Comparison of ENCODE assay signal across 14 cellular contexts in the genomic region with DNA sequence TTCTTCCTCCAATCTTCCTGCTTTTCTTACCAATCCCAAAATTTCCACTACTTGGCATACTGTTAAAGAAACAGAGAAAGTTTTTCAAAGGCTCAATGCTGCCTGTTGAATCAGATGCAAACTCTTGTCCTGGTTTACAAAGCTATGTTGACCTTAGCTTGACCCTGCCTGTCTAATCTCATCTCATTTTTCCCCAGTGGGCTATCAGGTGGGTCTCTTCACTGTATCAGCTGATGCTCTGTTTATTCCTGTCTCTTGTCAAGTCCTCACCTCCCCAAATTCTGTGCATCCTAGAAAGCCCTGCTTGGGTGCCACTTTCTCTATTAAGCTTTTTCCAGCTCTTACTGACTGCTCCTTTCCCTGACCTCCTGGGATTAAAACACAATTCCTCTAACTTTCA.
"Had no signal": no experiment of that assay in that cellular context is flagged by ENCODE, and none has a peak within 500 bp of the region (broad histone marks: within the 10 kb centered on the region; RNA-seq: fewer than 3 reads in every experiment).

No MANE protein-coding gene starts in this region.

- DNase-seq: activated CD4-positive, alpha-beta T cell treated with anti-CD3 and anti-CD28 coated beads for 36 hours; activated CD8-positive, alpha-beta memory T cell treated with anti-CD3 and anti-CD28 coated beads, Interleukin-2, amount 50 U/mL, for 48 hours; activated CD8-positive, alpha-beta T cell treated with anti-CD3 and anti-CD28 coated beads, Interleukin-2, amount 10 ng/mL, durations not matched to agents 7 days and 5 days; activated naive CD4-positive, alpha-beta T cell treated with Interleukin-2 at 50 U/mL for 16 hours; immature natural killer cell; left cardiac atrium; nephron progenitor cell; stimulated activated CD4-positive, alpha-beta T cell treated with anti-CD3 and anti-CD28 coated beads, Interleukin-15, amount 100 ng/mL, for 24 hours; stimulated activated CD4-positive, alpha-beta T cell treated with anti-CD3 and anti-CD28 coated beads, Interleukin-4, amount 100 ng/mL, for 24 hours; stimulated activated naive CD8-positive, alpha-beta T cell treated with anti-CD3 and anti-CD28 coated beads, Interleukin-15, amount 100 ng/mL, for 72 hours; SW 1271; T1000 had no signal

- H3K9me3 ChIP-seq: thoracic aorta had no signal

- H3K27ac Mint-ChIP-seq: activated CD4-positive, alpha-beta T cell treated with anti-CD3 and anti-CD28 coated beads for 36 hours; activated CD8-positive, alpha-beta T cell treated with anti-CD3 and anti-CD28 coated beads, Interleukin-2, amount 10 ng/mL, durations not matched to agents 7 days and 5 days; dendritic cell treated with granulocyte-macrophage colony-stimulating factor and Interleukin-4, amounts not matched to agents 40 ng/mL and 50 ng/mL, for 4 days; immature natural killer cell; nephron progenitor cell had no signal

- ATAC-seq: activated CD4-positive, alpha-beta T cell treated with anti-CD3 and anti-CD28 coated beads for 36 hours; activated CD8-positive, alpha-beta T cell treated with anti-CD3 and anti-CD28 coated beads, Interleukin-2, amount 10 ng/mL, durations not matched to agents 7 days and 5 days; left cardiac atrium; stimulated activated naive CD8-positive, alpha-beta T cell treated with anti-CD3 and anti-CD28 coated beads, Interleukin-15, amount 100 ng/mL, for 72 hours had no signal

- H3K36me3 ChIP-seq: thoracic aorta had no signal

- H3K4me1 Mint-ChIP-seq: immature natural killer cell had no signal

- H3K36me3 Mint-ChIP-seq: immature natural killer cell had no signal

- H3K9me3 Mint-ChIP-seq: dendritic cell treated with granulocyte-macrophage colony-stimulating factor and Interleukin-4, amounts not matched to agents 40 ng/mL and 50 ng/mL, for 4 days; immature natural killer cell; nephron progenitor cell; stimulated activated naive CD8-positive, alpha-beta T cell treated with anti-CD3 and anti-CD28 coated beads, Interleukin-15, amount 100 ng/mL, for 72 hours had no signal

- H3K4me3 ChIP-seq: thoracic aorta had no signal

- H3K27me3 Mint-ChIP-seq: activated CD4-positive, alpha-beta T cell treated with anti-CD3 and anti-CD28 coated beads for 36 hours; stimulated activated naive CD8-positive, alpha-beta T cell treated with anti-CD3 and anti-CD28 coated beads, Interleukin-15, amount 100 ng/mL, for 72 hours had no signal

- H3K4me3 Mint-ChIP-seq: activated CD4-positive, alpha-beta T cell treated with anti-CD3 and anti-CD28 coated beads for 36 hours; activated CD8-positive, alpha-beta T cell treated with anti-CD3 and anti-CD28 coated beads, Interleukin-2, amount 10 ng/mL, durations not matched to agents 7 days and 5 days; dendritic cell treated with granulocyte-macrophage colony-stimulating factor and Interleukin-4, amounts not matched to agents 40 ng/mL and 50 ng/mL, for 4 days; immature natural killer cell; nephron progenitor cell; stimulated activated naive CD8-positive, alpha-beta T cell treated with anti-CD3 and anti-CD28 coated beads, Interleukin-15, amount 100 ng/mL, for 72 hours had no signal
